ENCODE assay signal across 8 cellular contexts in the genomic region with DNA sequence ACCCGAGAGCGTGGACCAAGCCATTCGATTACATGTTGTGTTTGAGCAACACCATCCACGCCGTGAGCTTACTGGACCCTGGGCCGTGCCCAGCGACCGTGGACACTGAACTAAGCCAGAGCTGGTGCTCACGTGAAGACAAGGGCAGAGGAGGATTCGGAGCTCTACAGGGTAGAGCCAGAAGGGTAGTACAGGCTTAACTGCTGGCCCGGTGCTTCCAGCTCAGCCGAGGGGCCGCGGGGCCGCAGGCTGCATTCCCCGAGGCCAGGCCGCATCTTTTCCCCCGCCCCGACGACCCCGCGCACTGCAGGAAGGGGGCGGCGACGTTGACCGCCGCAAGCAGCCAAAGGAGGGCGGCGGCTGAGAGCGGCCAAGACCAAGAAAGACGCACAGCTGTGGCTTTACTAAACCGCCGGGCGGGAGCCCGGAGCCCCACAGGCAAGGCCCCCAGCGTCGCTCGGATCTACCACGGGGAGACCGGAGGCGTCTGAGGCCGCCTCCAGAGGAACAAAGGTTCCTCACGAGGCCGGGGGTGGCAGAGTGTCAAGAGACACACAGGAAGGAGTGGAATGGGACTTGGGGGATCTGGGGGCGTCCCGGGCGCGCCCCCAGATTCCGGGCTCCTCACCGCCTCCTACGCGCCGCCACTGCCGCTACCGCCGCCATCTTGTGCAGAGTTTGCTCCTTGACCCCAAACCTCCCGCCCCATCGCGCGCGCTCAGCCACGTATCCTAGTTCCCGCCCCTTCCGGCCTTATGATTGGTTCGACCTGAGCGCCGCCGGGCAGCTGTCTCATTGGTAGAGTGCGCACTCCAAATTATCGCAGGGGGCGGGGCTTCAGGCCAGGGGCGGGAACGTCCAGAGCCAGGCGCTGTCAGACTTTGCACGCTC. TPM values are rescaled to one million over a fixed set of nuclear protein-coding genes. Genes with fewer than 3 reads are reported as not detected.
DNase-seq lines count a peak whose midpoint lies in the region; ATAC-seq and TF ChIP-seq lines count a peak whose summit lies in the region.

A gene (minus strand): TSS at position 680 of the 891 bp plus-strand sequence. CDS start 14 bp downstream, at position 666.

- peak within 1 kb of the TSS; percentile 90 for H3K27ac ChIP-seq in CD8-positive, alpha-beta T cell (ENCODE audit: low read depth, low read length)
- peak within 1 kb of the TSS; percentile 93 for H3K27ac ChIP-seq in effector memory CD4-positive, alpha-beta T cell (ENCODE audit: insufficient read depth, low read length, poor library complexity, severe bottlenecking)

- H3K36me3 Mint-ChIP-seq in CD8-positive, alpha-beta T cell = peaks cover 46% of the 10 kb centered on the region

- no peaks in the 10 kb centered on the region for H3K9me3 ChIP-seq in CD8-positive, alpha-beta T cell (ENCODE audit: low read length)
- H3K9me3 ChIP-seq in effector memory CD4-positive, alpha-beta T cell (ENCODE audit: control insufficient read depth, low read length) = no peaks in the 10 kb centered on the region

- peak within 1 kb of the TSS; percentile 98 for H3K27ac Mint-ChIP-seq in CD8-positive, alpha-beta T cell

- peak within 1 kb of the TSS; percentile 81 for H3K4me3 ChIP-seq in CD8-positive, alpha-beta T cell (ENCODE audit: low read depth, low read length)
- peak within 1 kb of the TSS; percentile 74 for H3K4me3 ChIP-seq in effector memory CD4-positive, alpha-beta T cell (ENCODE audit: insufficient read depth, low read depth, low read length, poor library complexity, severe bottlenecking)

- peaks cover 26% of the 10 kb centered on the region for H3K36me3 ChIP-seq in CD8-positive, alpha-beta T cell (ENCODE audit: insufficient read depth, low read length)
- peaks cover 22% of the 10 kb centered on the region for H3K36me3 ChIP-seq in effector memory CD4-positive, alpha-beta T cell (ENCODE audit: control insufficient read depth, insufficient read depth, low read length)

- CTCF ChIA-PET in CD8-positive, alpha-beta T cell (lab: Charles Lee) = interaction anchor here (0.6 to 2.7 kb wide), 4 partner anchors 45 to 101 kb away, joined by 3 to 7 read pairs (median 6); a partner anchor contains a TSS
- CTCF ChIA-PET in activated CD8-positive, alpha-beta memory T cell treated with anti-CD3 and anti-CD28 coated beads for 36 hours (lab: Charles Lee) = interaction anchor here (0.8 to 3.2 kb wide), 7 partner anchors 11 to 221 kb away, joined by 3 to 9 read pairs (median 3); a partner anchor contains a TSS

- H3K27me3 Mint-ChIP-seq in CD8-positive, alpha-beta T cell (ENCODE audit: low read depth) = no peaks in the 10 kb centered on the region

- ATAC-seq in CD8-positive, alpha-beta T cell = peak; percentile 98

- peak; percentile 96 to 99 (median 99) for DNase-seq in CD8-positive, alpha-beta T cell
- peak; percentile 99 for DNase-seq in GM20000 (ENCODE audit: low spot score)
- DNase-seq in HT-29 (ENCODE audit: low spot score) = peak; percentile 100
- peak; percentile 98 to 99 for DNase-seq in NOMO-1 (lab: John Stamatoyannopoulos, UW; ENCODE audit: unreplicated experiment in 2 of 2)
- DNase-seq in effector memory CD4-positive, alpha-beta T cell = peak; percentile 96 to 98 (median 97)
- peak; percentile 99 for DNase-seq in medulla oblongata (ENCODE audit: extremely low spot score)
- DNase-seq in stimulated activated CD8-positive, alpha-beta memory T cell treated with anti-CD3 and anti-CD28 coated beads, Interleukin-12 subunit alpha, Interleukin-12 subunit beta, amount 100 ng/mL, for 1 hour (ENCODE audit: low read depth) = peak; percentile 99

- peaks cover 37% of the 10 kb centered on the region for H3K4me1 Mint-ChIP-seq in CD8-positive, alpha-beta T cell (ENCODE audit: low read depth)

- intact Hi-C loops in CD8-positive, alpha-beta T cell (cut with DNase I, micrococcal nuclease) = loop anchor here (1.0 to 2.0 kb wide), 8 partner anchors 19 to 71 kb away; a partner anchor contains a TSS

- H3K27me3 ChIP-seq in CD8-positive, alpha-beta T cell (ENCODE audit: insufficient read depth, low read length) = no peaks in the 10 kb centered on the region
- H3K27me3 ChIP-seq in effector memory CD4-positive, alpha-beta T cell (replicated peaks; ENCODE audit: control insufficient read depth, insufficient read depth, low read length, poor library complexity, severe bottlenecking) = no peaks in the 10 kb centered on the region

- TF ChIP-seq CTCF in CD8-positive, alpha-beta T cell (IDR thresholded peaks at IDR 0.05) = no peak
- no peak for TF ChIP-seq CTCF in GM20000 (IDR thresholded peaks at IDR 0.05; ENCODE audit: extremely low read depth, missing control alignments)

- peaks cover 27% of the 10 kb centered on the region for H3K4me1 ChIP-seq in CD8-positive, alpha-beta T cell (ENCODE audit: insufficient read depth, low read length)
- peaks cover 7% of the 10 kb centered on the region for H3K4me1 ChIP-seq in effector memory CD4-positive, alpha-beta T cell (ENCODE audit: control insufficient read depth, insufficient read depth, low read length, poor library complexity, severe bottlenecking)

- POLR2A ChIA-PET in CD8-positive, alpha-beta T cell (lab: Charles Lee) = interaction anchor here (0.6 to 5.2 kb wide), 21 partner anchors 9 to 209 kb away, joined by 3 to 51 read pairs (median 4); a partner anchor contains a TSS
- POLR2A ChIA-PET in activated CD8-positive, alpha-beta memory T cell treated with anti-CD3 and anti-CD28 coated beads for 36 hours (lab: Charles Lee) = interaction anchor here (0.5 to 5.1 kb wide), 11 partner anchors 11 to 141 kb away, joined by 3 to 45 read pairs (median 4); a partner anchor contains a TSS

- no peaks in the 10 kb centered on the region for H3K9me3 Mint-ChIP-seq in CD8-positive, alpha-beta T cell

- H3K4me3 Mint-ChIP-seq in CD8-positive, alpha-beta T cell = peak within 1 kb of the TSS; percentile 98

RNA-seq across cellular contexts. Expression of the gene that starts here (rescaled TPM):
- 100 to 1,000 TPM; 177 to 184 TPM for total RNA-seq in CD8-positive, alpha-beta T cell
- 257 and 314 TPM in 2 replicates for total RNA-seq in HT-29 (2014; rRNA removed; shearing (Covaris generic))
- total RNA-seq in activated CD8-positive, alpha-beta memory T cell treated with anti-CD3 and anti-CD28 coated beads for 36 hours = 100 to 1,000 TPM; 214 to 215 TPM

Comparison
In these comparisons a context has a peak if more than half of its experiments do, and no peak if none do; other contexts are left out.
1. Peak in every context shown above with its lines: DNase-seq, ATAC-seq, H3K4me3 ChIP-seq and H3K27ac ChIP-seq.